18 cellular contexts compared by ENCODE assay signal in the genomic region with DNA sequence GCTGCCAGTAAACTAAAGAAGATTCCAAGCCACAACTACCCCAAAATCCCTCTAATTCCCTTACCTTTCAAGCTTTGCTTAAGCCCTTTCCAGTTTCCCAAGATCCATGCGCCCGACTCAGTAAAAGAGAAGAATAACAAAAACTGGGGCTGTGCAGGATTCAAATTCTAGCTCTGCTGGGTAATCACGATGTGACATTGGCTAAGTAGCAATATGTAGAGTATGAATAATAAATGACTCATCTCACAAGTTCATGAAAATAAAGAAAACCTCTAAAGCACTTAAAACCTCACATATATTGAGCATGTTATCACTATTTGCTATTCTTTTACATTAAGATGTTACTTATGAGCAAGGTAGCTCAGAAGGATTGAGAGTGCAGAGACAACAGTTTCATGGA.
"Had no signal": no experiment of that assay in that cellular context is flagged by ENCODE, and none has a peak within 500 bp of the region (broad histone marks: within the 10 kb centered on the region; RNA-seq: fewer than 3 reads in every experiment).

No MANE protein-coding gene starts in this region.

- DNase-seq: activated CD4-positive, alpha-beta memory T cell treated with anti-CD3 and anti-CD28 coated beads, Interleukin-2, amount 10 ng/mL, durations not matched to agents 7 days and 5 days; activated CD4-positive, alpha-beta T cell treated with anti-CD3 and anti-CD28 coated beads for 4 hours; activated effector memory CD4-positive, alpha-beta T cell treated with Interleukin-2 at 50 U/mL for 16 hours; activated naive CD4-positive, alpha-beta T cell treated with anti-CD3 and anti-CD28 coated beads, Interleukin-2, amount 50 U/mL, for 16 hours; activated T-cell treated with anti-CD3 and anti-CD28 coated beads, Interleukin-2, amount 50 U/mL, for 4 hours; adrenal gland; body of pancreas; central memory CD4-positive, alpha-beta T cell; cortex of kidney; effector memory CD4-positive, alpha-beta T cell; naive B cell; pancreas; sigmoid colon; uterus had no signal

- H3K36me3 ChIP-seq: adrenal gland, neural progenitor cell, pancreas, sigmoid colon, uterus had no signal

- H3K27ac ChIP-seq: adrenal gland, body of pancreas, neural progenitor cell, pancreas, sigmoid colon, uterus had no signal

- H3K27ac Mint-ChIP-seq: activated CD4-positive, alpha-beta memory T cell treated with anti-CD3 and anti-CD28 coated beads, Interleukin-2, amount 10 ng/mL, durations not matched to agents 7 days and 5 days; naive B cell; neural progenitor cell; stimulated activated effector memory CD8-positive, alpha-beta T cell treated with anti-CD3 and anti-CD28 coated beads, Interleukin-12 subunit alpha, Interleukin-12 subunit beta, amount 100 ng/mL, for 72 hours; T-helper 1 cell treated with Interleukin-12 subunit alpha and Interleukin-12 subunit beta and Interleukin-4 antibody, amounts not matched to agents 30 μg/mL and 1 μg/mL, for 36 hours had no signal

- H3K36me3 Mint-ChIP-seq: naive B cell; neural progenitor cell; stimulated activated effector memory CD8-positive, alpha-beta T cell treated with anti-CD3 and anti-CD28 coated beads, Interleukin-12 subunit alpha, Interleukin-12 subunit beta, amount 100 ng/mL, for 72 hours had no signal

- H3K9me3 ChIP-seq: adrenal gland, body of pancreas, pancreas, uterus had no signal

- H3K27me3 ChIP-seq: adrenal gland, body of pancreas, neural progenitor cell, pancreas, sigmoid colon, uterus had no signal

- H3K4me1 Mint-ChIP-seq: activated CD4-positive, alpha-beta memory T cell treated with anti-CD3 and anti-CD28 coated beads, Interleukin-2, amount 10 ng/mL, durations not matched to agents 7 days and 5 days; naive B cell; neural progenitor cell; stimulated activated effector memory CD8-positive, alpha-beta T cell treated with anti-CD3 and anti-CD28 coated beads, Interleukin-12 subunit alpha, Interleukin-12 subunit beta, amount 100 ng/mL, for 72 hours had no signal

- H3K9me3 Mint-ChIP-seq: neural progenitor cell had no signal

- H3K4me3 ChIP-seq: adrenal gland, body of pancreas, neural progenitor cell, pancreas, sigmoid colon, uterus had no signal

- H3K4me1 ChIP-seq: adrenal gland, body of pancreas, neural progenitor cell, pancreas, sigmoid colon, uterus had no signal

- ATAC-seq: activated T-cell treated with anti-CD3 and anti-CD28 coated beads, Interleukin-2, amount 50 U/mL, for 4 hours; body of pancreas; left lobe of liver; pancreas; stimulated activated effector memory CD8-positive, alpha-beta T cell treated with anti-CD3 and anti-CD28 coated beads, Interleukin-12 subunit alpha, Interleukin-12 subunit beta, amount 100 ng/mL, for 72 hours had no signal

- H3K4me3 Mint-ChIP-seq: activated CD4-positive, alpha-beta memory T cell treated with anti-CD3 and anti-CD28 coated beads, Interleukin-2, amount 10 ng/mL, durations not matched to agents 7 days and 5 days; activated T-cell treated with anti-CD3 and anti-CD28 coated beads, Interleukin-2, amount 50 U/mL, for 4 hours; naive B cell; neural progenitor cell; stimulated activated effector memory CD8-positive, alpha-beta T cell treated with anti-CD3 and anti-CD28 coated beads, Interleukin-12 subunit alpha, Interleukin-12 subunit beta, amount 100 ng/mL, for 72 hours; T-helper 1 cell treated with Interleukin-12 subunit alpha and Interleukin-12 subunit beta and Interleukin-4 antibody, amounts not matched to agents 30 μg/mL and 1 μg/mL, for 36 hours had no signal

- H3K27me3 Mint-ChIP-seq: activated CD4-positive, alpha-beta memory T cell treated with anti-CD3 and anti-CD28 coated beads, Interleukin-2, amount 10 ng/mL, durations not matched to agents 7 days and 5 days; naive B cell had no signal
